In genomic region chr11:43825217-43825816, GRCh38 we compare ENCODE assay signal across 8 cellular contexts. TPM values are rescaled to one million over a fixed set of nuclear protein-coding genes. Genes with fewer than 3 reads are reported as not detected.
DNase-seq lines count a peak whose midpoint lies in the region; ATAC-seq and TF ChIP-seq lines count a peak whose summit lies in the region.

No MANE protein-coding gene starts in this region.

- H3F3A ChIP-seq in PC-9 (ENCODE audit: insufficient read depth, low read depth): peaks cover 6% of the 10 kb centered on the region

- H3K27ac ChIP-seq in PC-9 (no peak overlapping the region), thoracic aorta (no peak overlapping the region)

- H3K9me2 ChIP-seq in PC-9 (ENCODE audit: insufficient read depth): no peaks in the 10 kb centered on the region

- ATAC-seq in thoracic aorta (ENCODE audit: insufficient number of reproducible peaks, low FRiP score, low read depth) (no peak), HG02642 (IDR thresholded peaks at IDR 0.05; ENCODE audit: poor library complexity, unreplicated experiment) (no peak), GM21737 (IDR thresholded peaks at IDR 0.05; ENCODE audit: unreplicated experiment) (no peak)

- no TSS peak for BruUV-seq in PC-9 (replicated peaks; lab: Mats Ljungman, UMichigan)

- H3K36me3 ChIP-seq in PC-9 (ENCODE audit: low read depth) (no peaks in the 10 kb centered on the region), thoracic aorta (no peaks in the 10 kb centered on the region)

- no peaks in the 10 kb centered on the region for H3K79me2 ChIP-seq in PC-9 (ENCODE audit: low read depth)

- H3K27me3 ChIP-seq in PC-9 (ENCODE audit: insufficient read depth, low read depth) (no peaks in the 10 kb centered on the region), thoracic aorta (replicated peaks; ENCODE audit: insufficient read depth) (no peaks in the 10 kb centered on the region)

- POLR2A ChIA-PET in PC-9 (lab: Charles Lee; ENCODE audit: unreplicated experiment): interaction anchor here (0.6 kb wide), 1 partner anchor 69 kb away, joined by 6 read pairs; no protein-coding TSS in a partner anchor

- CTCF ChIA-PET in PC-9 (lab: Charles Lee): interaction anchor here (2.2 kb wide), 1 partner anchor 26 kb away, joined by 15 read pairs; no protein-coding TSS in a partner anchor

- H2AFZ ChIP-seq in PC-9: no peak overlapping the region

- H4K20me1 ChIP-seq in PC-9 (ENCODE audit: insufficient read depth): no peaks in the 10 kb centered on the region; the same call in 1 of the 2 replicates

- H3K4me3 ChIP-seq in PC-9: no peak overlapping the region
- H3K4me3 ChIP-seq in fibroblast of pulmonary artery (replicated peaks; ENCODE audit: low read depth, low read length): no peak overlapping the region
- H3K4me3 ChIP-seq in thoracic aorta: no peak overlapping the region

- H3K4me1 ChIP-seq in PC-9 (replicated peaks; ENCODE audit: insufficient read depth) (peaks cover 7% of the 10 kb centered on the region), thoracic aorta (ENCODE audit: control insufficient read depth in 1 of 2, low read depth in 2 of 2) (peaks cover 0 to under 1% of the 10 kb centered on the region in 2 donors)

- H3K9me3 ChIP-seq in PC-9 (ENCODE audit: insufficient read depth, low read depth) (no peaks in the 10 kb centered on the region), thoracic aorta (no peaks in the 10 kb centered on the region)

- TF ChIP-seq CTCF in GM12874 (IDR thresholded peaks at IDR 0.05; ENCODE audit: insufficient read depth, low read depth, low read length) (peak; percentile 46), PC-9 (conservative IDR thresholded peaks at IDR 0.05) (peak; percentile 82), fibroblast of pulmonary artery (IDR thresholded peaks at IDR 0.05; ENCODE audit: low read length, missing control alignments) (peak; percentile 78), thoracic aorta (IDR thresholded peaks at IDR 0.05) (peak; percentile 58)

- DNase-seq in AG08395 (ENCODE audit: low spot score) (peak; percentile 7), PC-9 (peak in 1 of 2 experiments; percentile 30), fibroblast of pulmonary artery (ENCODE audit: low read depth) (peak; percentile 54), thoracic aorta (ENCODE audit: low spot score) (no peak), DMS79 treated with DMSO at 0.1 percent for 48 hours (lab: John Stamatoyannopoulos, UW) (no peak)

- H3K4me2 ChIP-seq in PC-9: no peak overlapping the region

- intact Hi-C loops in PC-9 (cut with micrococcal nuclease; ENCODE audit: unreplicated experiment): no loop called here

RNA-seq across cellular contexts. Expression of gene ALKBH3, which starts 55.3 kb away (rescaled TPM):
- total RNA-seq in PC-9 (2021) (47.3 and 60.7 TPM in 2 replicates), thoracic aorta (10 to 100 TPM; 28.1 to 65.5 TPM)

Comparison
In these comparisons a context has a peak if more than half of its experiments do, and no peak if none do; other contexts are left out.
1. DNase-seq: peak in AG08395 (single experiment) and fibroblast of pulmonary artery (single experiment); none in thoracic aorta (single experiment) and DMS79 treated with DMSO at 0.1 percent for 48 hours (single experiment).
2. Peak in every context shown above with its lines, with median percentiles within 50 percentile points of each other: CTCF ChIP-seq.